9 cellular contexts compared by ENCODE assay signal in the genomic region with DNA sequence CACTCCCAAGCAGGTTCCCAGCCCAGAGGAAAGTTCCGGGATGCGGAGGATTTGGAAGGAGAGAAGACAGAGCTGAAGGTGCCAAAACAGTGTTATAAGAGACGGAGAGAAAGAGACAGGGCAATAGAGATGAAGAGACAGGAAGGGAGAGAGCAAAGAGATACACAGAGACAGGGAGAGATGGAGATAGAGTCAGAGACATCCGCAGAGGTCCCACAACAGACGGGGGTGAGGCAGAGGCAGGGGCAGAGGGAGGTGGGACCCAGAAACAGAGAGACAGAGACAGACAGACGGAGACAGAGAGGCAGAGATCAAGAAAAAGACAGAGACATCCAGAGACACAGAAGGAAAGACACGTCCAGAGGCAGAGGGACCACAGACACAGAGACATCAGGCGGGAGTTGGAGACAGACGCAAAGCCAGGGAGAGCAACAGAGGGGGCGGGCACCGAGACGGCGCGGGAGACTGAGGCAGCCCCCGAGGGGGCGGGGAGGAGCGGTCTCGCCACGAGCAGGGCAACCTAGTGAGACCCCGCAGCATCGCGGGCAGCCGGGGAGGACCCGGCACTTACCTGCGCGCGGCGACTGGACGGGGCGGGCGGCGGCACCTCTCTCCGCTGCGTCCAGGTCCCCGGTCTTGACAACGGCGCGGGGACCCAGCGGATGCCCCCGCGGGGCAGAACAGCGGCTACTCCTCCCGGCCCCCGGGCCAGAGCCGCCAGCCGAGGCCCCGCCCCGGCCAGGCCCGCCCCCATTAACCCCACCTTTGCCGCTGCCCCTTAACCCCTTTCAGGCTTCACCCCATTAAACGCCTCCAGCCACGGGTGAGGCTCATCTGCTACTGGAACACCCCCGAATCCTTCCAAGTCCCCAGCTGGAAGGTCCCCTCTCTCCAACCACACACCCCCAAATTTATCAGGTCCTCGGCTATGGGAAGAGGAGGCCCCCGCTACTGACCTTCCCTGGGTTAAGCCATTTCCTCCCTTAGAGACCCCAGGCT. TPM values are rescaled to one million over a fixed set of nuclear protein-coding genes. Genes with fewer than 3 reads are reported as not detected.
DNase-seq lines count a peak whose midpoint lies in the region; ATAC-seq and TF ChIP-seq lines count a peak whose summit lies in the region.
"Had no signal": no experiment of that assay in that cellular context is flagged by ENCODE, and none has a peak within 500 bp of the region (broad histone marks: within the 10 kb centered on the region; RNA-seq: fewer than 3 reads in every experiment).

A gene (minus strand): TSS at position 689 of the 999 bp plus-strand sequence. CDS start 10,346 bp downstream, outside the sequence.

- H3K79me2 ChIP-seq in parathyroid adenoma = no peaks in the 10 kb centered on the region

- H3K27me3 ChIP-seq in parathyroid adenoma (ENCODE audit: control insufficient read depth, insufficient read depth, low read length) = peaks cover 3% of the 10 kb centered on the region

- H3K9me3 ChIP-seq in ES-I3 (ENCODE audit: control insufficient read depth, insufficient read depth, low read length) = no peaks in the 10 kb centered on the region
- no peaks in the 10 kb centered on the region for H3K9me3 ChIP-seq in T-helper 17 cell (ENCODE audit: control insufficient read depth, low read length, poor library complexity, severe bottlenecking)
- no peaks in the 10 kb centered on the region for H3K9me3 ChIP-seq in parathyroid adenoma (ENCODE audit: control insufficient read depth, low read length)

- peaks cover 37% of the 10 kb centered on the region for H3K4me1 Mint-ChIP-seq in T-helper 17 cell

- TF ChIP-seq CTCF in parathyroid adenoma (IDR thresholded peaks at IDR 0.05) = no peak

- peaks cover 69% of the 10 kb centered on the region for H3K27me3 Mint-ChIP-seq in T-helper 17 cell

- H2AFZ ChIP-seq in parathyroid adenoma = peak within 1 kb of the TSS; percentile 32

- peak within 1 kb of the TSS; percentile 73 for H3K4me3 Mint-ChIP-seq in T-helper 17 cell

- no peaks in the 10 kb centered on the region for H3K36me3 ChIP-seq in ES-I3 (ENCODE audit: insufficient read depth, low read length)
- H3K36me3 ChIP-seq in parathyroid adenoma (ENCODE audit: control insufficient read depth, insufficient read depth, low read length) = no peaks in the 10 kb centered on the region

- DNase-seq in T-helper 17 cell (no peak), Right ventricle myocardium superior (peak; percentile 49), NCI-H2107 (lab: John Stamatoyannopoulos, UW) (no peak)
- DNase-seq in stimulated activated CD4-positive, alpha-beta T cell treated with anti-CD3 and anti-CD28 coated beads, Interleukin-4, amount 100 ng/mL, for 24 hours = no peak
- DNase-seq: SHP77 treated with DMSO at 0.1 percent for 48 hours had no signal

- intact Hi-C loops in Right ventricle myocardium superior (cut with DNase I) = no loop called here

- no peak for ATAC-seq in T-helper 17 cell
- peak; percentile 61 for ATAC-seq in Right ventricle myocardium superior (ENCODE audit: poor library complexity)
- ATAC-seq in HG02623 (IDR thresholded peaks at IDR 0.05; ENCODE audit: unreplicated experiment) = no peak
- ATAC-seq in GM21825 (IDR thresholded peaks at IDR 0.05; ENCODE audit: unreplicated experiment) = no peak

- H3K4me3 ChIP-seq in parathyroid adenoma (ENCODE audit: low read depth, low read length) = peak within 1 kb of the TSS; percentile 41

- peak within 1 kb of the TSS; percentile 37; the same call in 1 of the 2 replicates for H3K9ac ChIP-seq in ES-I3 (ENCODE audit: low read depth, low read length)
- H3K9ac ChIP-seq in parathyroid adenoma = no peak within 1 kb of the TSS

- H3K4me2 ChIP-seq in parathyroid adenoma (ENCODE audit: low read length) = peak within 1 kb of the TSS; percentile 26

- H3K4me1 ChIP-seq in ES-I3 (ENCODE audit: insufficient read depth, low read length) (peaks cover 8% of the 10 kb centered on the region; the same call in 1 of the 2 replicates), parathyroid adenoma (no peaks in the 10 kb centered on the region)

- no peak within 1 kb of the TSS for H3K27ac Mint-ChIP-seq in T-helper 17 cell

- peaks cover 17% of the 10 kb centered on the region for H3K36me3 Mint-ChIP-seq in T-helper 17 cell (ENCODE audit: low read depth)

- H3K27ac ChIP-seq in parathyroid adenoma = peak within 1 kb of the TSS; percentile 73

RNA-seq across cellular contexts. Expression of the gene that starts here (rescaled TPM):
- not detected for total RNA-seq in T-helper 17 cell
- total RNA-seq in Right ventricle myocardium superior = 5.3 TPM
